ENCODE assay signal across 7 cellular contexts in genomic region chr7:141785711-141786552, GRCh38. TPM values are rescaled to one million over a fixed set of nuclear protein-coding genes. Genes with fewer than 3 reads are reported as not detected.
DNase-seq lines count a peak whose midpoint lies in the region; ATAC-seq and TF ChIP-seq lines count a peak whose summit lies in the region.

No MANE protein-coding gene starts in this region.

- no peak overlapping the region for H2BK20ac ChIP-seq in IMR-90 (ENCODE audit: low read depth, low read length)

- H2BK5ac ChIP-seq in IMR-90 (ENCODE audit: low read depth, low read length, poor library complexity, severe bottlenecking) = no peak overlapping the region

- H4K8ac ChIP-seq in IMR-90 (ENCODE audit: low read depth in 2 of 2, low read length in 2 of 2) = no peak overlapping the region

- H2BK15ac ChIP-seq in IMR-90 (ENCODE audit: low read depth, low read length) = no peak overlapping the region

- H2AFZ ChIP-seq in IMR-90 (replicated peaks; ENCODE audit: low read length, poor library complexity) = no peak overlapping the region
- no peak overlapping the region for H2AFZ ChIP-seq in OCI-LY1 (ENCODE audit: low read length)

- no peaks in the 10 kb centered on the region for H3K79me2 ChIP-seq in OCI-LY1 (ENCODE audit: insufficient read depth, low read length)

- H4K91ac ChIP-seq in IMR-90 (ENCODE audit: insufficient read depth, low read depth, low read length) = no peak overlapping the region

- intact Hi-C loops in IMR-90 (cut with micrococcal nuclease) = no loop called here

- no peak overlapping the region for H4K5ac ChIP-seq in IMR-90 (ENCODE audit: low read depth, low read length)

- no peak overlapping the region for H3K14ac ChIP-seq in IMR-90 (replicated peaks; ENCODE audit: low read depth, low read length)

- no peak overlapping the region for H3K18ac ChIP-seq in IMR-90 (ENCODE audit: low read depth, low read length)

- H3K9me3 ChIP-seq in IMR-90 (ENCODE audit: control insufficient read depth, insufficient read depth, low read length) (no peaks in the 10 kb centered on the region), OCI-LY1 (ENCODE audit: low read length) (no peaks in the 10 kb centered on the region), suprapubic skin (no peaks in the 10 kb centered on the region)

- no peaks in the 10 kb centered on the region for H4K20me1 ChIP-seq in IMR-90 (ENCODE audit: insufficient read depth, low read length)
- no peaks in the 10 kb centered on the region for H4K20me1 ChIP-seq in OCI-LY1 (ENCODE audit: insufficient read depth, low read length)

- ATAC-seq in IMR-90 (ENCODE audit: low read depth) = peak; percentile 88

- no peak overlapping the region for H2AK5ac ChIP-seq in IMR-90 (ENCODE audit: low read depth, low read length)

- DNase-seq in G401 (ENCODE audit: low spot score) (peak; percentile 69), GM20000 (ENCODE audit: low spot score) (peak; percentile 60), IMR-90 (peak; percentile 55), T47D (ENCODE audit: low read depth in 1 of 2, low spot score in 1 of 2) (peak; percentile 29 to 69), kidney glomerular epithelial cell (lab: John Stamatoyannopoulos, UW) (peak; percentile 78), suprapubic skin (ENCODE audit: low spot score in 2 of 2) (no peak)

- TF ChIP-seq EP300 in suprapubic skin (IDR thresholded peaks at IDR 0.05) = no peak

- H3K4me3 ChIP-seq in IMR-90 (ENCODE audit: insufficient read depth, low read depth, low read length) (no peak overlapping the region), OCI-LY1 (ENCODE audit: low read depth, low read length, poor library complexity, severe bottlenecking) (no peak overlapping the region), suprapubic skin (no peak overlapping the region)

- H3K4me2 ChIP-seq in IMR-90 (ENCODE audit: low read depth, low read length) (no peak overlapping the region), OCI-LY1 (ENCODE audit: low read length) (no peak overlapping the region)

- H3K56ac ChIP-seq in IMR-90 (ENCODE audit: extremely low read depth, insufficient read depth, low read length) = no peak overlapping the region

- no peak overlapping the region for H3K27ac ChIP-seq in IMR-90 (ENCODE audit: insufficient read depth, low read length)
- no peak overlapping the region for H3K27ac ChIP-seq in OCI-LY1 (ENCODE audit: low read depth, low read length, poor library complexity, severe bottlenecking)
- H3K27ac ChIP-seq in suprapubic skin = no peak overlapping the region

- CTCF ChIA-PET in IMR-90 (lab: Yijun Ruan, JAX) = interaction anchor here (0.6 to 1.3 kb wide), 6 partner anchors 14 to 131 kb away, joined by 3 to 5 read pairs (median 4); no protein-coding TSS in a partner anchor

- H3K27me3 ChIP-seq in IMR-90 (ENCODE audit: control insufficient read depth, insufficient read depth, low read length) (no peaks in the 10 kb centered on the region), OCI-LY1 (ENCODE audit: insufficient read depth, low read length) (no peaks in the 10 kb centered on the region), suprapubic skin (no peaks in the 10 kb centered on the region)

- no peak for TF ChIP-seq POLR2A in IMR-90 (IDR thresholded peaks at IDR 0.05; ENCODE audit: low read depth, low read length)
- TF ChIP-seq POLR2A in suprapubic skin (IDR thresholded peaks at IDR 0.05) = no peak

- H2AK9ac ChIP-seq in IMR-90 (replicated peaks; ENCODE audit: low read depth, low read length, poor library complexity) = no peak overlapping the region

- TF ChIP-seq RAD21 in IMR-90 (IDR thresholded peaks at IDR 0.05; ENCODE audit: low read length) = peak; percentile 48

- H3K9ac ChIP-seq in IMR-90 (ENCODE audit: low read depth, low read length) (no peak overlapping the region), OCI-LY1 (ENCODE audit: low read length) (no peak overlapping the region)

- H3K9me1 ChIP-seq in IMR-90 (ENCODE audit: insufficient read depth, low read length) = no peaks in the 10 kb centered on the region

- BruUV-seq in IMR-90 (replicated peaks; lab: Mats Ljungman, UMichigan) = no TSS peak

- no peaks in the 10 kb centered on the region for H3K9me2 ChIP-seq in OCI-LY1 (ENCODE audit: low read depth, low read length)

- no peaks in the 10 kb centered on the region for H3K79me1 ChIP-seq in IMR-90 (ENCODE audit: low read depth in 1 of 2, low read length in 2 of 2)

- no peak overlapping the region for H3K23ac ChIP-seq in IMR-90 (ENCODE audit: low read depth, low read length)

- TF ChIP-seq CTCF in GM20000 (IDR thresholded peaks at IDR 0.05; ENCODE audit: extremely low read depth, missing control alignments) (peak; percentile 63), IMR-90 (conservative IDR thresholded peaks at IDR 0.05; ENCODE audit: low read depth, low read length) (peak; percentile 65), OCI-LY1 (IDR thresholded peaks at IDR 0.05; ENCODE audit: low read length) (peak; percentile 98), suprapubic skin (IDR thresholded peaks at IDR 0.05) (peak; percentile 8 to 39)

- dilution Hi-C loops in IMR-90 (cut with HindIII; ENCODE audit: low sequenced_read_pairs, unreplicated experiment) = no loop called here

- 0 to 100% methylated on average over 1 of the region's 13 CpGs for WGBS in IMR-90 (ENCODE audit: extremely low coverage in 2 of 2, insufficient read length in 1 of 2), 2 experiments
- WGBS in suprapubic skin = 69% methylated on average over 13 of the region's 13 CpGs

- no peaks in the 10 kb centered on the region for H3F3A ChIP-seq in OCI-LY1 (ENCODE audit: insufficient read depth, low read length)

- H3K4ac ChIP-seq in IMR-90 (ENCODE audit: low read depth, low read length) = no peak overlapping the region

- H2BK120ac ChIP-seq in IMR-90 (ENCODE audit: low read depth, low read length) = no peak overlapping the region

- H3K4me1 ChIP-seq in IMR-90 (ENCODE audit: control insufficient read depth, insufficient read depth, low read length) (no peaks in the 10 kb centered on the region), OCI-LY1 (ENCODE audit: insufficient read depth, low read length, severe bottlenecking) (no peaks in the 10 kb centered on the region), suprapubic skin (no peaks in the 10 kb centered on the region)

- no peaks in the 10 kb centered on the region for H3K36me3 ChIP-seq in IMR-90 (ENCODE audit: control insufficient read depth, insufficient read depth, low read length)
- no peaks in the 10 kb centered on the region for H3K36me3 ChIP-seq in OCI-LY1 (ENCODE audit: insufficient read depth, low read length)
- H3K36me3 ChIP-seq in suprapubic skin = peaks cover 21% of the 10 kb centered on the region

- in situ Hi-C loops in G401 (cut with HindIII; ENCODE audit: low sequenced_read_pairs) (no loop called here), IMR-90 (cut with MboI; ENCODE audit: low sequenced_read_pairs) (no loop called here), T47D (cut with HindIII; ENCODE audit: low pct_unique_long_range_greater_than_20kb, low sequenced_read_pairs) (no loop called here)

- POLR2A ChIA-PET in IMR-90 (lab: Charles Lee; ENCODE audit: unreplicated experiment) = no interaction called here

TF ChIP-seq in IMR-90, 13 proteins besides CTCF, POLR2A, EP300 and RAD21 (continues in another document):
- TF ChIP-seq RFX5 (IDR thresholded peaks at IDR 0.05; ENCODE audit: low read depth, low read length) = no peak
- no peak for TF ChIP-seq FOS (IDR thresholded peaks at IDR 0.05; ENCODE audit: low read depth, low read length)
- peak; percentile 26; the same call in 1 of the 2 replicates for TF ChIP-seq SMC3 (IDR thresholded peaks at IDR 0.05; ENCODE audit: low read depth, low read length)
- no peak for TF ChIP-seq MXI1 (IDR thresholded peaks at IDR 0.05; ENCODE audit: borderline replicate concordance, low read depth, low read length)
- no peak for TF ChIP-seq USF2 (IDR thresholded peaks at IDR 0.05; ENCODE audit: low read depth, low read length)

RNA-seq across cellular contexts. Expression of gene TAS2R5, which starts 4.1 kb away (rescaled TPM):
- total RNA-seq in G401 (2014; rRNA removed; shearing (Covaris generic)) = 0.12 TPM in 1 of 2 replicates, not detected in the other
- total RNA-seq in IMR-90 (2012; rRNA removed) (under 0.01 and 0.36 TPM in 2 replicates), suprapubic skin (10 to 100 TPM in 1 of 4 donors, 1 to 10 TPM in 3; 1.1 to 11.3 (median 3.9) TPM)
- 0.32 and 0.33 TPM in 2 replicates for polyA plus RNA-seq in IMR-90 (2012; rRNA removed)
- 0.03 TPM in 1 of 2 replicates, not detected in the other for polyA plus RNA-seq in IMR-90 (2012; cell fraction: cytosol; rRNA removed)
- 1.0 and 4.1 TPM in 2 replicates for polyA plus RNA-seq in IMR-90 (2012; cell fraction: nucleus; rRNA removed; ENCODE audit: low replicate concordance)

RNA-seq across cellular contexts. Expression of gene TAS2R4, which starts 9.5 kb away (rescaled TPM):
- not detected in 2 replicates for total RNA-seq in G401 (2014; rRNA removed; shearing (Covaris generic))
- total RNA-seq in IMR-90 (2012; rRNA removed) = 0.18 and 0.28 TPM in 2 replicates
- polyA plus RNA-seq in IMR-90 (2012; rRNA removed) = 0.09 and 0.14 TPM in 2 replicates
- 0.02 TPM in 1 of 2 replicates, not detected in the other for polyA plus RNA-seq in IMR-90 (2012; cell fraction: cytosol; rRNA removed)
- 0.09 and 0.56 TPM in 2 replicates for polyA plus RNA-seq in IMR-90 (2012; cell fraction: nucleus; rRNA removed; ENCODE audit: low replicate concordance)
- total RNA-seq in suprapubic skin = 1 to 10 TPM in 2 of 4 donors, under 1 TPM in 2; 0.19 to 6.0 (median 2.0) TPM

RNA-seq across cellular contexts. Expression of gene TAS2R3, which starts 22.0 kb away (rescaled TPM):
- not detected in 2 replicates for total RNA-seq in G401 (2014; rRNA removed; shearing (Covaris generic))
- 0.28 and 0.72 TPM in 2 replicates for total RNA-seq in IMR-90 (2012; rRNA removed)
- not detected in 2 replicates for polyA plus RNA-seq in IMR-90 (2012; rRNA removed)
- polyA plus RNA-seq in IMR-90 (2012; cell fraction: cytosol; rRNA removed) = not detected in 2 replicates
- 0.18 TPM in 1 of 2 replicates, not detected in the other for polyA plus RNA-seq in IMR-90 (2012; cell fraction: nucleus; rRNA removed; ENCODE audit: low replicate concordance)
- total RNA-seq in suprapubic skin = 1 to 10 TPM; 1.1 to 7.5 (median 3.4) TPM

RNA-seq across cellular contexts. Expression of gene SSBP1, which starts 47.8 kb away (rescaled TPM):
- 315 and 348 TPM in 2 replicates for total RNA-seq in G401 (2014; rRNA removed; shearing (Covaris generic))
- total RNA-seq in IMR-90 (2012; rRNA removed) = 204 and 234 TPM in 2 replicates
- 138 and 158 TPM in 2 replicates for polyA plus RNA-seq in IMR-90 (2012; rRNA removed)
- 39.8 and 68.2 TPM in 2 replicates for polyA plus RNA-seq in IMR-90 (2012; cell fraction: cytosol; rRNA removed)
- 10.9 and 68.5 TPM in 2 replicates for polyA plus RNA-seq in IMR-90 (2012; cell fraction: nucleus; rRNA removed; ENCODE audit: low replicate concordance)
- total RNA-seq in suprapubic skin = 100 to 1,000 TPM in 2 of 4 donors, 10 to 100 TPM in 2; 71.8 to 105 (median 92.8) TPM

RNA-seq across cellular contexts. Expression of gene PRSS37, which starts 55.4 kb away (rescaled TPM):
- total RNA-seq in G401 (2014; rRNA removed; shearing (Covaris generic)) = not detected in 2 replicates
- total RNA-seq in IMR-90 (2012; rRNA removed) = not detected in 2 replicates
- not detected in 2 replicates for polyA plus RNA-seq in IMR-90 (2012; rRNA removed)
- not detected in 2 replicates for polyA plus RNA-seq in IMR-90 (2012; cell fraction: cytosol; rRNA removed)
- polyA plus RNA-seq in IMR-90 (2012; cell fraction: nucleus; rRNA removed; ENCODE audit: low replicate concordance) = not detected in 2 replicates
- total RNA-seq in suprapubic skin = not detected

Comparison
In these comparisons a context has a peak if more than half of its experiments do, and no peak if none do; other contexts are left out.
1. DNase-seq: peak in G401 (single experiment), GM20000 (single experiment), IMR-90 (single experiment), T47D (2 of 2) and kidney glomerular epithelial cell (single experiment); none in suprapubic skin (0 of 2).
2. CTCF ChIP-seq: peak in every context shown above with its lines; median percentile 98 in OCI-LY1; 65 in IMR-90; 63 in GM20000; 24 in suprapubic skin.